In the genomic region with DNA sequence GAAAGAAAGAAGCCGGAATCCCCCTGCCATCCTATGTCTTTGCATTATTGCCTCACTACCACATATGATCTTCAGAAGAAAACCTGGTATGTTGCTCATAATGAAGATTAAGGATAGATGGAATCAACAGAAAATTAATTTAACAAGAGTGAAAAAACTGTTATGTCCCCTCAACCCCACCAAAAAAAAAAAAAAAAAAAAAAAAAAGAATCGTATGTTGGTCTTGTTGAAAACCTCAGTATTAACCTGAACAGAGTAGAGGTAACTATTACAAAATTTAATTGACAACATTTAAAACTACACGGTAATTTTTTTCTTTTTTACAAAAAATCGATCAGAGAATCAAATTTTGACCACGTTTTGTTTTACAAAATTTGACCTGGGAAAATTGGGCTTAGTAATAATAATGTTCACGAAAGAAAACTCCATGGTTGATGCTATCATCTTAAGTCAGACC, we compare ENCODE assay signal across 8 cellular contexts. TPM values are rescaled to one million over a fixed set of nuclear protein-coding genes. Genes with fewer than 3 reads are reported as not detected.
A peak's percentile ranks its signal among the peaks of the same experiment; 100 is the strongest.
DNase-seq lines count a peak whose midpoint lies in the region; ATAC-seq and TF ChIP-seq lines count a peak whose summit lies in the region.

No MANE protein-coding gene starts in this region.

- H3K27ac ChIP-seq in RWPE2 (ENCODE audit: poor library complexity, severe bottlenecking) (peak overlapping the region; percentile 84), esophagus (ENCODE audit: low read depth in 2 of 2, low read length in 1 of 2) (peak overlapping the region; percentile 85 to 99), parathyroid adenoma (peak overlapping the region; percentile 99)

- H3K4me1 ChIP-seq in Caco-2 (peaks cover 24% of the 10 kb centered on the region), RWPE2 (ENCODE audit: insufficient read depth, poor library complexity, severe bottlenecking) (peaks cover 33% of the 10 kb centered on the region), esophagus (ENCODE audit: control insufficient read depth in 2 of 2, insufficient read depth in 2 of 2, low read length in 1 of 2) (no peaks in the 10 kb centered on the region), parathyroid adenoma (peaks cover 2% of the 10 kb centered on the region)

- H3K79me2 ChIP-seq in parathyroid adenoma, result peaks cover 34% of the 10 kb centered on the region

- peak overlapping the region; percentile 99 for H3K27ac Mint-ChIP-seq in Caco-2 (ENCODE audit: unreplicated experiment)

- POLR2A ChIA-PET in Caco-2 (lab: Charles Lee), result interaction anchor here (1.0 to 1.7 kb wide), 7 partner anchors 9 to 106 kb away, joined by 3 to 16 read pairs (median 4); no protein-coding TSS in a partner anchor

- intact Hi-C loops in Caco-2 (cut with micrococcal nuclease; ENCODE audit: unreplicated experiment), result loop anchor here (5.0 kb wide), 1 partner anchor 35 kb away; no protein-coding TSS in a partner anchor

- H3K4me3 ChIP-seq in Caco-2 (ENCODE audit: low read depth, low read length), result peak overlapping the region; percentile 76
- H3K4me3 ChIP-seq in RWPE2 (ENCODE audit: severe bottlenecking), result peak overlapping the region; percentile 84
- H3K4me3 ChIP-seq in esophagus (ENCODE audit: low read depth in 1 of 2, low read length in 2 of 2), result peak overlapping the region; percentile 69 to 96
- peak overlapping the region; percentile 95 for H3K4me3 ChIP-seq in parathyroid adenoma (ENCODE audit: low read depth, low read length)

- H3K9ac ChIP-seq in parathyroid adenoma, result peak overlapping the region; percentile 0

- H3K4me2 ChIP-seq in parathyroid adenoma (ENCODE audit: low read length), result peak overlapping the region; percentile 93

- no peak for TF ChIP-seq CTCF in Caco-2 (IDR thresholded peaks at IDR 0.05; ENCODE audit: insufficient read depth in 1 of 2, low read depth in 1 of 2, low read length in 1 of 2, severe bottlenecking in 1 of 2, unreplicated experiment in 1 of 2)
- peak; percentile 69 for TF ChIP-seq CTCF in RWPE2 (IDR thresholded peaks at IDR 0.05; ENCODE audit: poor library complexity, severe bottlenecking)
- no peak for TF ChIP-seq CTCF in parathyroid adenoma (IDR thresholded peaks at IDR 0.05)

- H3K27me3 Mint-ChIP-seq in Caco-2 (ENCODE audit: insufficient read depth, unreplicated experiment), result no peaks in the 10 kb centered on the region

- BruUV-seq in Caco-2 (replicated peaks; lab: Mats Ljungman, UMichigan), result no TSS peak

- H3K9me3 ChIP-seq in Caco-2 (no peaks in the 10 kb centered on the region), RWPE2 (ENCODE audit: severe bottlenecking) (no peaks in the 10 kb centered on the region), esophagus (ENCODE audit: control insufficient read depth in 2 of 2, insufficient read depth in 1 of 2, low read depth in 1 of 2, low read length in 1 of 2) (no peaks in the 10 kb centered on the region), parathyroid adenoma (ENCODE audit: control insufficient read depth, low read length) (no peaks in the 10 kb centered on the region)

- peaks cover 44% of the 10 kb centered on the region for H3K36me3 Mint-ChIP-seq in Caco-2 (ENCODE audit: insufficient read depth, unreplicated experiment)

- peaks cover 10% of the 10 kb centered on the region for H3K4me1 Mint-ChIP-seq in Caco-2 (ENCODE audit: low read depth, unreplicated experiment)

- H3K27me3 ChIP-seq in Caco-2 (replicated peaks; ENCODE audit: control insufficient read depth, insufficient read depth, low read length), result no peaks in the 10 kb centered on the region
- no peaks in the 10 kb centered on the region for H3K27me3 ChIP-seq in RWPE2 (ENCODE audit: insufficient read depth, poor library complexity, severe bottlenecking)
- no peaks in the 10 kb centered on the region for H3K27me3 ChIP-seq in esophagus (ENCODE audit: control insufficient read depth in 1 of 2, insufficient read depth in 2 of 2, low read length in 2 of 2)
- H3K27me3 ChIP-seq in parathyroid adenoma (ENCODE audit: control insufficient read depth, insufficient read depth, low read length), result no peaks in the 10 kb centered on the region

- H3K36me3 ChIP-seq in Caco-2 (ENCODE audit: control insufficient read depth, insufficient read depth, low read length), result no peaks in the 10 kb centered on the region
- peaks cover 38% of the 10 kb centered on the region for H3K36me3 ChIP-seq in RWPE2 (ENCODE audit: low read depth)
- peaks cover 0 to 3% of the 10 kb centered on the region in 2 donors for H3K36me3 ChIP-seq in esophagus (ENCODE audit: control insufficient read depth in 2 of 2, insufficient read depth in 2 of 2, low read length in 1 of 2)
- no peaks in the 10 kb centered on the region for H3K36me3 ChIP-seq in parathyroid adenoma (ENCODE audit: control insufficient read depth, insufficient read depth, low read length)

- H3K4me3 Mint-ChIP-seq in Caco-2 (ENCODE audit: unreplicated experiment), result peak overlapping the region; percentile 99

- WGBS in esophagus, 2 donors, result 24 to 32% methylated on average over 6 of the region's 6 CpGs

- H2AFZ ChIP-seq in parathyroid adenoma, result peak overlapping the region; percentile 72

- ATAC-seq in RWPE2 (ENCODE audit: low read depth), result no peak

- H3K9me3 Mint-ChIP-seq in Caco-2 (ENCODE audit: unreplicated experiment), result no peaks in the 10 kb centered on the region

- no peak for DNase-seq in Caco-2
- no peak for DNase-seq in RWPE2 (ENCODE audit: low spot score)
- no peak for DNase-seq in NCI-H2081 (lab: John Stamatoyannopoulos, UW)
- no peak for DNase-seq in amygdala (lab: John Stamatoyannopoulos, UW)
- DNase-seq in HuH-7.5 (ENCODE audit: low spot score), result no peak
- DNase-seq in DMS53 treated with DMSO at 0.1 percent for 48 hours (lab: John Stamatoyannopoulos, UW; ENCODE audit: unreplicated experiment), result no peak

- CTCF ChIA-PET in Caco-2 (lab: Charles Lee), result interaction anchor here (0.9 to 1.6 kb wide), 11 partner anchors 9 to 122 kb away, joined by 3 to 11 read pairs (median 3); no protein-coding TSS in a partner anchor

RNA-seq across cellular contexts. Expression of a gene that starts 0.8 kb away (rescaled TPM):
- 252 and 264 TPM in 2 replicates for total RNA-seq in Caco-2 (2022)
- polyA plus RNA-seq in esophagus, result 10 to 100 TPM; 81.1 to 91.8 TPM

RNA-seq across cellular contexts. Expression of a gene that starts 29.2 kb away (rescaled TPM):
- total RNA-seq in Caco-2 (2022), result 0.70 and 0.86 TPM in 2 replicates
- 10 to 100 TPM; 10.6 to 11.6 TPM for polyA plus RNA-seq in esophagus
